ENCODE assay signal across 9 cellular contexts in genomic region chr12:107917912-107918800, GRCh38.
DNase-seq lines count a peak whose midpoint lies in the region; ATAC-seq, FAIRE-seq and TF ChIP-seq lines count a peak whose summit lies in the region.
"Had no signal": no experiment of that assay in that cellular context is flagged by ENCODE, and none has a peak within 500 bp of the region (broad histone marks: within the 10 kb centered on the region; RNA-seq: fewer than 3 reads in every experiment).

No MANE protein-coding gene starts in this region.

- H3K9me3 Mint-ChIP-seq in astrocyte (ENCODE audit: unreplicated experiment), result no peaks in the 10 kb centered on the region

- H3K36me3 ChIP-seq in astrocyte (ENCODE audit: insufficient read depth, low read length), result no peaks in the 10 kb centered on the region
- H3K36me3 ChIP-seq: BLaER1 treated with 17β-estradiol and CSF1 and Interleukin-3, amounts not matched to agents 10 nM and 100 nM had no signal

- no peaks in the 10 kb centered on the region for H3K27me3 ChIP-seq in astrocyte (ENCODE audit: insufficient read depth, low read length)
- H3K27me3 ChIP-seq: BLaER1 treated with 17β-estradiol and CSF1 and Interleukin-3, amounts not matched to agents 10 nM and 100 nM had no signal

- H3K9ac ChIP-seq in astrocyte (ENCODE audit: low read length), result no peak overlapping the region
- H3K9ac ChIP-seq: BLaER1 treated with 17β-estradiol and CSF1 and Interleukin-3, amounts not matched to agents 10 nM and 100 nM had no signal

- H3K27me3 Mint-ChIP-seq in astrocyte (ENCODE audit: low read depth, unreplicated experiment), result peaks cover 32% of the 10 kb centered on the region

- H2AFZ ChIP-seq in astrocyte (ENCODE audit: low read depth, low read length), result no peak overlapping the region

- H3K4me1 ChIP-seq in astrocyte (ENCODE audit: insufficient read depth, low read length), result no peaks in the 10 kb centered on the region
- H3K4me1 ChIP-seq: BLaER1 treated with 17β-estradiol and CSF1 and Interleukin-3, amounts not matched to agents 10 nM and 100 nM had no signal

- no peaks in the 10 kb centered on the region for H3K4me1 Mint-ChIP-seq in astrocyte (ENCODE audit: low read depth, unreplicated experiment)

- no peak for FAIRE-seq in astrocyte (lab: Jason Lieb, UNC)

- no peak overlapping the region for H3K27ac Mint-ChIP-seq in astrocyte (ENCODE audit: unreplicated experiment)

- no peak overlapping the region for H3K4me3 ChIP-seq in astrocyte (ENCODE audit: insufficient read depth, low read depth, low read length)
- H3K4me3 ChIP-seq: BLaER1 treated with 17β-estradiol and CSF1 and Interleukin-3, amounts not matched to agents 10 nM and 100 nM had no signal

- H3K27ac ChIP-seq in astrocyte (ENCODE audit: low read depth, low read length), result no peak overlapping the region
- H3K27ac ChIP-seq: BLaER1 treated with 17β-estradiol and CSF1 and Interleukin-3, amounts not matched to agents 10 nM and 100 nM had no signal

- no peaks in the 10 kb centered on the region for H3K36me3 Mint-ChIP-seq in astrocyte (ENCODE audit: low read depth, unreplicated experiment)

- H3K4me2 ChIP-seq in astrocyte (ENCODE audit: low read length), result no peak overlapping the region
- H3K4me2 ChIP-seq: BLaER1 treated with 17β-estradiol and CSF1 and Interleukin-3, amounts not matched to agents 10 nM and 100 nM had no signal

- no peak overlapping the region for H3K4me3 Mint-ChIP-seq in astrocyte (ENCODE audit: unreplicated experiment)

- ATAC-seq in left lobe of liver (peak; percentile 93), HG03280 (IDR thresholded peaks at IDR 0.05; ENCODE audit: unreplicated experiment) (no peak), HG02884 (IDR thresholded peaks at IDR 0.05; ENCODE audit: unreplicated experiment) (no peak)

- no peaks in the 10 kb centered on the region for H4K20me1 ChIP-seq in astrocyte (ENCODE audit: insufficient read depth, low read length)
- H4K20me1 ChIP-seq: BLaER1 treated with 17β-estradiol and CSF1 and Interleukin-3, amounts not matched to agents 10 nM and 100 nM had no signal

- DNase-seq in NCI-H1417 (lab: John Stamatoyannopoulos, UW) (peak; percentile 41 to 78 (median 41)), NCI-H1417 treated with DMSO at 0.1 percent for 48 hours (lab: John Stamatoyannopoulos, UW) (no peak), NCI-H1105 (lab: John Stamatoyannopoulos, UW) (peak; percentile 38), astrocyte (ENCODE audit: low read depth) (peak; percentile 3), left lobe of liver (ENCODE audit: low spot score) (no peak), GDM1 (lab: John Stamatoyannopoulos, UW) (no peak)

- no peaks in the 10 kb centered on the region for H3K9me3 ChIP-seq in astrocyte (ENCODE audit: insufficient read depth, low read depth, low read length)
- H3K9me3 ChIP-seq: BLaER1 treated with 17β-estradiol and CSF1 and Interleukin-3, amounts not matched to agents 10 nM and 100 nM had no signal

- TF ChIP-seq CTCF in astrocyte (IDR thresholded peaks at IDR 0.05; ENCODE audit: insufficient read depth, low read depth, low read length), result peak; percentile 68

- H3K79me2 ChIP-seq in astrocyte (ENCODE audit: insufficient read depth, low read length), result no peaks in the 10 kb centered on the region

Comparison
In these comparisons a context has a peak if more than half of its experiments do, and no peak if none do; other contexts are left out.
1. DNase-seq: peak in NCI-H1417 (3 of 3), NCI-H1105 (single experiment) and astrocyte (single experiment); none in NCI-H1417 treated with DMSO at 0.1 percent for 48 hours (single experiment), left lobe of liver (single experiment) and GDM1 (single experiment).